ENCODE assay signal across 9 cellular contexts in genomic region chr14:50521912-50522341, GRCh38. TPM values are rescaled to one million over a fixed set of nuclear protein-coding genes. Genes with fewer than 3 reads are reported as not detected.
DNase-seq lines count a peak whose midpoint lies in the region; ATAC-seq and TF ChIP-seq lines count a peak whose summit lies in the region.
"Had no signal": no experiment of that assay in that cellular context is flagged by ENCODE, and none has a peak within 500 bp of the region (broad histone marks: within the 10 kb centered on the region; RNA-seq: fewer than 3 reads in every experiment).

No MANE protein-coding gene starts in this region.

- peaks cover 12% of the 10 kb centered on the region for H3F3A ChIP-seq in neural progenitor cell (ENCODE audit: low read depth)

- H4K20me1 ChIP-seq in neural progenitor cell (ENCODE audit: low read depth) = peaks cover 82% of the 10 kb centered on the region

- H3K9me3 Mint-ChIP-seq in activated naive CD4-positive, alpha-beta T cell treated with anti-CD3 and anti-CD28 coated beads, Interleukin-2, amount 50 U/mL, for 72 hours = no peaks in the 10 kb centered on the region
- peaks cover 10% of the 10 kb centered on the region for H3K9me3 Mint-ChIP-seq in neural progenitor cell

- no peak overlapping the region for H2AFZ ChIP-seq in neural progenitor cell (replicated peaks)

- H3K9me3 ChIP-seq in neural progenitor cell (ENCODE audit: low read depth) = no peaks in the 10 kb centered on the region
- no peaks in the 10 kb centered on the region for H3K9me3 ChIP-seq in lower lobe of right lung

- peaks cover 0 to 8% of the 10 kb centered on the region in 2 donors for H3K36me3 Mint-ChIP-seq in activated naive CD4-positive, alpha-beta T cell treated with anti-CD3 and anti-CD28 coated beads, Interleukin-2, amount 50 U/mL, for 72 hours
- peaks cover 35% of the 10 kb centered on the region for H3K36me3 Mint-ChIP-seq in neural progenitor cell

- H3K27ac ChIP-seq in neural progenitor cell (peak overlapping the region; percentile 5), lower lobe of right lung (no peak overlapping the region)

- peak overlapping the region; percentile 90 to 99 for H3K27ac Mint-ChIP-seq in activated naive CD4-positive, alpha-beta T cell treated with anti-CD3 and anti-CD28 coated beads, Interleukin-2, amount 50 U/mL, for 72 hours
- no peak overlapping the region for H3K27ac Mint-ChIP-seq in neural progenitor cell

- no peak for DNase-seq in activated CD4-positive, CD25-positive, alpha-beta regulatory T cell (lab: John Stamatoyannopoulos, UW)
- no peak for DNase-seq in activated naive CD4-positive, alpha-beta T cell treated with anti-CD3 and anti-CD28 coated beads, Interleukin-2, amount 50 U/mL, for 72 hours (ENCODE audit: low spot score in 2 of 2)
- DNase-seq in neural progenitor cell (ENCODE audit: low spot score) (no peak), lower lobe of right lung (no peak), middle frontal gyrus (ENCODE audit: extremely low spot score, low spot score) (no peak)
- DNase-seq in effector CD8-positive, alpha-beta T cell (lab: John Stamatoyannopoulos, UW) = no peak

- intact Hi-C loops in lower lobe of right lung (cut with DNase I) = loop anchor here (10.0 kb wide), 1 partner anchor 197 kb away; no protein-coding TSS in a partner anchor

- no peak overlapping the region for H3K9ac ChIP-seq in neural progenitor cell

- no peaks in the 10 kb centered on the region for H3K36me3 ChIP-seq in neural progenitor cell
- no peaks in the 10 kb centered on the region for H3K36me3 ChIP-seq in lower lobe of right lung

- ATAC-seq in activated CD4-positive, CD25-positive, alpha-beta regulatory T cell treated with anti-CD3 and anti-CD28 coated beads, Interleukin-2, amount 50 U/mL, for 24 hours = peak; percentile 78 to 79
- peak; percentile 67 for ATAC-seq in HG02973 (IDR thresholded peaks at IDR 0.05; ENCODE audit: unreplicated experiment)
- ATAC-seq in activated naive CD4-positive, alpha-beta T cell treated with anti-CD3 and anti-CD28 coated beads, Interleukin-2, amount 50 U/mL, for 72 hours = peak; percentile 76 to 86
- ATAC-seq in lower lobe of right lung = no peak

- no peak overlapping the region for H3K4me2 ChIP-seq in neural progenitor cell

- H3K4me3 Mint-ChIP-seq in neural progenitor cell = no peak overlapping the region

- H3K4me1 Mint-ChIP-seq in neural progenitor cell = peaks cover 7% of the 10 kb centered on the region

- TF ChIP-seq CTCF in neural progenitor cell (IDR thresholded peaks at IDR 0.05) (no peak), lower lobe of right lung (IDR thresholded peaks at IDR 0.05) (no peak)

- H3K4me1 ChIP-seq in neural progenitor cell = peaks cover 27% of the 10 kb centered on the region
- peaks cover 35% of the 10 kb centered on the region for H3K4me1 ChIP-seq in lower lobe of right lung

- H3K79me2 ChIP-seq in neural progenitor cell (ENCODE audit: low read depth) = peaks cover 100% of the 10 kb centered on the region

- H3K27me3 Mint-ChIP-seq in neural progenitor cell (ENCODE audit: insufficient read depth, low read depth) = no peaks in the 10 kb centered on the region

- no peak overlapping the region for H3K4me3 ChIP-seq in neural progenitor cell
- no peak overlapping the region for H3K4me3 ChIP-seq in lower lobe of right lung
- H3K4me3 ChIP-seq: lung had no signal

- H3K27me3 ChIP-seq in neural progenitor cell = no peaks in the 10 kb centered on the region
- no peaks in the 10 kb centered on the region for H3K27me3 ChIP-seq in lower lobe of right lung (ENCODE audit: low read depth)

RNA-seq across cellular contexts. Expression of gene MAP4K5, which starts 10.4 kb away (rescaled TPM):
- 10 to 100 TPM; 16.8 to 17.8 TPM for total RNA-seq in activated naive CD4-positive, alpha-beta T cell treated with anti-CD3 and anti-CD28 coated beads, Interleukin-2, amount 50 U/mL, for 72 hours
- 114 and 122 TPM in 2 replicates for total RNA-seq in neural progenitor cell (ENCODE audit: low replicate concordance)
- total RNA-seq in lower lobe of right lung = 52.8 TPM

RNA-seq across cellular contexts. Expression of gene ATL1, which starts 38.0 kb away (rescaled TPM):
- 1 to 10 TPM; 1.3 to 1.6 TPM for total RNA-seq in activated naive CD4-positive, alpha-beta T cell treated with anti-CD3 and anti-CD28 coated beads, Interleukin-2, amount 50 U/mL, for 72 hours
- total RNA-seq in neural progenitor cell (ENCODE audit: low replicate concordance) (7.3 and 11.8 TPM in 2 replicates), lower lobe of right lung (8.4 TPM)

Comparison
In these comparisons a context has a peak if more than half of its experiments do, and no peak if none do; other contexts are left out.
1. ATAC-seq: peak in activated CD4-positive, CD25-positive, alpha-beta regulatory T cell treated with anti-CD3 and anti-CD28 coated beads, Interleukin-2, amount 50 U/mL, for 24 hours (2 of 2), HG02973 (single experiment) and activated naive CD4-positive, alpha-beta T cell treated with anti-CD3 and anti-CD28 coated beads, Interleukin-2, amount 50 U/mL, for 72 hours (2 of 2); none in lower lobe of right lung (0 of 2).